ENCODE assay signal across 8 cellular contexts in genomic region chr20:51801220-51801991, GRCh38. TPM values are rescaled to one million over a fixed set of nuclear protein-coding genes. Genes with fewer than 3 reads are reported as not detected.
DNase-seq lines count a peak whose midpoint lies in the region; ATAC-seq and TF ChIP-seq lines count a peak whose summit lies in the region.

No MANE protein-coding gene starts in this region.

- peak overlapping the region; percentile 80 for H3K27ac ChIP-seq in ectodermal cell (ENCODE audit: insufficient read depth, low read depth, low read length, poor library complexity, severe bottlenecking)

- 0% methylated on average over 53 of the region's 53 CpGs for WGBS in ectodermal cell, 2 experiments

- H3K27me3 ChIP-seq in ectodermal cell (ENCODE audit: control insufficient read depth, insufficient read depth, low read length, poor library complexity, severe bottlenecking): no peaks in the 10 kb centered on the region

- no peaks in the 10 kb centered on the region for H3K36me3 ChIP-seq in ectodermal cell (ENCODE audit: control insufficient read depth, insufficient read depth, low read length)

- H3K4me3 Mint-ChIP-seq in natural killer cell treated with Interleukin-12 subunit alpha and Interleukin-12 subunit beta and Interleukin-15 and Interleukin-18, amount 100 ng/mL, for 72 hours: peak overlapping the region; percentile 78

- TF ChIP-seq CTCF in AG09319 (IDR thresholded peaks at IDR 0.05; ENCODE audit: low read depth, low read length): peak; percentile 38

- no peak for DNase-seq in AG09319 (ENCODE audit: extremely low read depth, low read depth)
- peak; percentile 3 for DNase-seq in LHCN-M2 (ENCODE audit: low read depth)
- no peak for DNase-seq in natural killer cell treated with Interleukin-12 subunit alpha and Interleukin-12 subunit beta and Interleukin-15 and Interleukin-18, amount 100 ng/mL, for 72 hours (ENCODE audit: low spot score)
- no peak for DNase-seq in stimulated activated naive CD4-positive, alpha-beta T cell treated with Interleukin-2 at 50 U/mL for 16 hours (lab: John Stamatoyannopoulos, UW)
- no peak for DNase-seq in NCI-H1930 (lab: John Stamatoyannopoulos, UW)

- peak in 1 of 2 donors; percentile 54 for ATAC-seq in natural killer cell treated with Interleukin-12 subunit alpha and Interleukin-12 subunit beta and Interleukin-15 and Interleukin-18, amount 100 ng/mL, for 72 hours
- no peak for ATAC-seq in HG03432 (IDR thresholded peaks at IDR 0.05; ENCODE audit: unreplicated experiment)
- no peak for ATAC-seq in HG03378 (IDR thresholded peaks at IDR 0.05; ENCODE audit: unreplicated experiment)

- no peaks in the 10 kb centered on the region for H3K9me3 Mint-ChIP-seq in natural killer cell treated with Interleukin-12 subunit alpha and Interleukin-12 subunit beta and Interleukin-15 and Interleukin-18, amount 100 ng/mL, for 72 hours

- H3K27me3 Mint-ChIP-seq in natural killer cell treated with Interleukin-12 subunit alpha and Interleukin-12 subunit beta and Interleukin-15 and Interleukin-18, amount 100 ng/mL, for 72 hours: peaks cover 7 to 32% of the 10 kb centered on the region in 2 donors

- H3K4me3 ChIP-seq in ectodermal cell (ENCODE audit: insufficient read depth, low read depth, low read length): peak overlapping the region; percentile 87

- H3K9me3 ChIP-seq in ectodermal cell (ENCODE audit: control insufficient read depth, low read length): no peaks in the 10 kb centered on the region

- H3K27ac Mint-ChIP-seq in natural killer cell treated with Interleukin-12 subunit alpha and Interleukin-12 subunit beta and Interleukin-15 and Interleukin-18, amount 100 ng/mL, for 72 hours: peak overlapping the region in 1 of 2 donors; percentile 83

- peaks cover 5 to 18% of the 10 kb centered on the region in 2 donors for H3K4me1 Mint-ChIP-seq in natural killer cell treated with Interleukin-12 subunit alpha and Interleukin-12 subunit beta and Interleukin-15 and Interleukin-18, amount 100 ng/mL, for 72 hours (ENCODE audit: low read depth in 2 of 2)

- no peaks in the 10 kb centered on the region for H3K36me3 Mint-ChIP-seq in natural killer cell treated with Interleukin-12 subunit alpha and Interleukin-12 subunit beta and Interleukin-15 and Interleukin-18, amount 100 ng/mL, for 72 hours

- H3K4me1 ChIP-seq in ectodermal cell (ENCODE audit: control insufficient read depth, insufficient read depth, low read length): peaks cover 9% of the 10 kb centered on the region

RNA-seq across cellular contexts. Expression of gene SALL4, which starts 0.9 kb away (rescaled TPM):
- total RNA-seq in LHCN-M2 (2014; rRNA removed): not detected in 2 replicates
- 0.04 TPM for polyA plus RNA-seq in LHCN-M2 (2012)
- 187 TPM for polyA plus RNA-seq in ectodermal cell (2013, experiment 1 of 4)
- 226 TPM for polyA plus RNA-seq in ectodermal cell (2013, experiment 2 of 4)
- 140 TPM for polyA plus RNA-seq in ectodermal cell (2013, experiment 3 of 4)
- polyA plus RNA-seq in ectodermal cell (2013, experiment 4 of 4): 140 TPM
- total RNA-seq in natural killer cell treated with Interleukin-12 subunit alpha and Interleukin-12 subunit beta and Interleukin-15 and Interleukin-18, amount 100 ng/mL, for 72 hours: 1 to 10 TPM in 1 of 2 donors, not detected in 1; 2.0 TPM

RNA-seq across cellular contexts. Expression of gene ATP9A, which starts 33.2 kb away (rescaled TPM):
- 1.8 and 2.0 TPM in 2 replicates for total RNA-seq in LHCN-M2 (2014; rRNA removed)
- polyA plus RNA-seq in LHCN-M2 (2012): 7.6 TPM
- polyA plus RNA-seq in ectodermal cell (2013, experiment 1 of 4): 11.6 TPM
- 18.0 TPM for polyA plus RNA-seq in ectodermal cell (2013, experiment 2 of 4)
- polyA plus RNA-seq in ectodermal cell (2013, experiment 3 of 4): 9.7 TPM
- 11.3 TPM for polyA plus RNA-seq in ectodermal cell (2013, experiment 4 of 4)
- total RNA-seq in natural killer cell treated with Interleukin-12 subunit alpha and Interleukin-12 subunit beta and Interleukin-15 and Interleukin-18, amount 100 ng/mL, for 72 hours: 10 to 100 TPM in 1 of 2 donors, 1 to 10 TPM in 1; 1.4 to 18.9 TPM
